In the genomic region with DNA sequence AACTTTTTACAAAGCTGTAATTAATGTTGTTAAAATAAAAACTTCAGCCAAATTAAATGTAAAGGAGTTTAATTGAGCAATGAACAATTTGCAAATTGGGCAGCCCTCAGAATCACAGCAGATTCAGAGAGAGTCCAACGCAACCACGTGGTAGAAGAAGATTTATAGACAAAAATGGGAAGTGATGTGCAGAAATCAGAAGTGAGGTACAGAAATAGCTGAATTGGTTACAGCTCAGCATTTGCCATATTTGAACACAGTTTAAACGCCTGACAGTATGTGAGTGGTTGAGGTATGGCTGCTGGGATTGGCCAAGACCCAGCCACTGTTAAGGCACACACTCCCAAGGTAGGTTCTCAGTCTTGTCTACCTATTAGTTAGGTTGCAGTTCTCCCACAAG, we compare ENCODE assay signal across 10 cellular contexts.
"Had no signal": no experiment of that assay in that cellular context is flagged by ENCODE, and none has a peak within 500 bp of the region (broad histone marks: within the 10 kb centered on the region; RNA-seq: fewer than 3 reads in every experiment).

No MANE protein-coding gene starts in this region.

- DNase-seq: activated B cell treated with CpG ODN at 0.5 μM for 24 hours; activated CD4-positive, alpha-beta T cell treated with anti-CD3 and anti-CD28 coated beads for 48 hours; activated CD8-positive, alpha-beta memory T cell treated with anti-CD3 and anti-CD28 coated beads, Interleukin-2, amount 50 U/mL, for 4 hours; activated CD8-positive, alpha-beta T cell treated with anti-CD3 and anti-CD28 coated beads, Interleukin-2, amount 10 ng/mL, durations not matched to agents 7 days and 5 days; activated gamma-delta T cell; activated T-cell treated with anti-CD3 and anti-CD28 coated beads, Interleukin-2, amount 50 U/mL, for 48 hours; caudate nucleus; lower lobe of right lung; right lobe of liver had no signal

- H3K27ac ChIP-seq: lower lobe of right lung, right lobe of liver, suprapubic skin had no signal

- H3K36me3 ChIP-seq: lower lobe of right lung, right lobe of liver, suprapubic skin had no signal

- H3K27me3 ChIP-seq: right lobe of liver, suprapubic skin had no signal

- H3K4me1 ChIP-seq: right lobe of liver had no signal

- H3K4me3 ChIP-seq: lower lobe of right lung, right lobe of liver, suprapubic skin had no signal

- H3K9me3 ChIP-seq: lower lobe of right lung, right lobe of liver, suprapubic skin had no signal
